8 cellular contexts compared by ENCODE assay signal in the genomic region with DNA sequence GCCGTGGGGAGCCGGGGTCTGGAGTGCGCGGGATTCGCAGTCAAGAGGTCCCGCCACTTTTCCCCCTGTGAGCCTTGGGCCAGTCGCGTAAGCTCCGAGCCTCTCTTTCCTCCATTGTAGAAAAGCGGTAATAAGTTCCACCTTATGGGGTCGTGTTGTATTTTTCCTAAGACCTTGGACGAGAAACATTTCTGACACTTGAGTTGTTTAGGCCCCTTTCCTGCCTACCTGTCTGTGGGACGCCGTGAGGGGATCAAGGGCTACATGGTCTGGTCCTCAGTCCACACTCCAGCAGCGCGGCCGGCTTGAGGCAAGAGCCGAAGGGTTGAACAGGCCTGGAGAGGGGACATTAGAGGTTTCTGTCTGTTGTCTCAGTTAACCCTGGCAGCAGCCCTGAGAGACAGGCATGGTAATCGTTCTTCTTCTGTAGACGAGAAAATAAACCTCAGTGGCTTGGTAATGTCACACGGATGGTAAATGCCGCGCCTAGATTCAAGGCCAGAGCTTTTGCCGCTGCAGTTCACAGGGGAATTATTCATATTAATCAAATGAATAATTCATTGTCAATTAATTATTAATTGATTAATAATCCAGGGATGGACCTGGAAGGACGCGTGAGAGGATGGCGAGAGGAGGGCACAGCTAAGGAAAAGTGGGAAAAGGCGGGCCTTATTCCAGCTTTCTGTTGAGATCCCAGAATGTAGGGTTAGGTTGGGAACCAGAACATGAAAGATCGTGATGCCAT. TPM values are rescaled to one million over a fixed set of nuclear protein-coding genes. Genes with fewer than 3 reads are reported as not detected.
DNase-seq lines count a peak whose midpoint lies in the region; ATAC-seq and TF ChIP-seq lines count a peak whose summit lies in the region.

No MANE protein-coding gene starts in this region.

- H2AK5ac ChIP-seq in trophoblast cell (ENCODE audit: low read length), result peak overlapping the region; percentile 93

- POLR2A ChIA-PET in Panc1 (lab: Charles Lee), result interaction anchor here (0.6 to 1.4 kb wide), 3 partner anchors 22 to 426 kb away, joined by 3 to 4 read pairs (median 3); no protein-coding TSS in a partner anchor

- peak overlapping the region; percentile 94 for H3K4ac ChIP-seq in trophoblast cell (ENCODE audit: low read depth, low read length)

- H3K4me3 Mint-ChIP-seq in CD14-positive monocyte, result peak overlapping the region; percentile 90 to 99

- TF ChIP-seq CTCF in CD14-positive monocyte (IDR thresholded peaks at IDR 0.05) (no peak), Panc1 (IDR thresholded peaks at IDR 0.05) (no peak)

- peak overlapping the region; percentile 100 for H2BK5ac ChIP-seq in trophoblast cell (ENCODE audit: low read depth, low read length, poor library complexity)

- peak overlapping the region; percentile 92 for H3K9ac ChIP-seq in trophoblast cell (ENCODE audit: low read length)

- H4K8ac ChIP-seq in trophoblast cell (ENCODE audit: low read depth, low read length), result peak overlapping the region; percentile 99

- peaks cover 0 to under 1% (median 0%) of the 10 kb centered on the region in 7 donors for H3K9me3 Mint-ChIP-seq in CD14-positive monocyte

- H4K12ac ChIP-seq in trophoblast cell (ENCODE audit: low read depth, low read length), result peak overlapping the region; percentile 93

- peaks cover 21% of the 10 kb centered on the region for H3K4me1 Mint-ChIP-seq in CD14-positive monocyte

- intact Hi-C loops in CD14-positive monocyte (cut with micrococcal nuclease) (loop anchor here (2.0 to 5.0 kb wide), 2 partner anchors 24 to 329 kb away; a partner anchor contains a TSS), Panc1 (cut with micrococcal nuclease; ENCODE audit: unreplicated experiment) (no loop called here)

- H3K4me1 ChIP-seq in Panc1 (ENCODE audit: control insufficient read depth, insufficient read depth, low read length) (peaks cover 9% of the 10 kb centered on the region), trophoblast cell (ENCODE audit: control insufficient read depth in 1 of 2, insufficient read depth in 2 of 2, low read length in 2 of 2) (peaks cover 3 to 5% of the 10 kb centered on the region in 2 experiments)

- H3K14ac ChIP-seq in trophoblast cell (ENCODE audit: low read length), result peak overlapping the region; percentile 99

- peaks cover 26 to 32% of the 10 kb centered on the region in 2 donors for H3K36me3 Mint-ChIP-seq in CD14-positive monocyte

- no peak overlapping the region for H2BK12ac ChIP-seq in trophoblast cell (ENCODE audit: low read length)

- CTCF ChIA-PET in Panc1 (lab: Charles Lee), result no interaction called here

- H3K27ac ChIP-seq in Panc1 (ENCODE audit: low read length), result peak overlapping the region; percentile 99
- peak overlapping the region; percentile 52 for H3K27ac ChIP-seq in trophoblast cell (ENCODE audit: low read depth, low read length)

- H3K27ac Mint-ChIP-seq in CD14-positive monocyte, result peak overlapping the region; percentile 84 to 100 (median 100)

- H4K91ac ChIP-seq in trophoblast cell (ENCODE audit: low read depth, low read length), result peak overlapping the region; percentile 100

- H3K27me3 ChIP-seq in Panc1 (ENCODE audit: control insufficient read depth, insufficient read depth, low read length), result no peaks in the 10 kb centered on the region
- no peaks in the 10 kb centered on the region for H3K27me3 ChIP-seq in trophoblast cell (ENCODE audit: insufficient read depth, low read length)

- DNase-seq in CD14-positive monocyte (ENCODE audit: low spot score) (no peak), Panc1 (ENCODE audit: low read depth, low spot score) (no peak), erythroblast (lab: John Stamatoyannopoulos, UW) (peak; percentile 68 to 75), trophoblast cell (peak in 1 of 2 donors; percentile 18), hypothalamus (lab: John Stamatoyannopoulos, UW) (no peak)

- peak overlapping the region; percentile 99 for H2BK120ac ChIP-seq in trophoblast cell (ENCODE audit: insufficient read depth, low read length, poor library complexity)

- no peaks in the 10 kb centered on the region for H3K9me3 ChIP-seq in Panc1 (ENCODE audit: control insufficient read depth, insufficient read depth, low read depth, low read length)
- no peaks in the 10 kb centered on the region for H3K9me3 ChIP-seq in trophoblast cell (ENCODE audit: insufficient read depth, low read depth, low read length)

- H3K4me2 ChIP-seq in trophoblast cell (ENCODE audit: low read length), result peak overlapping the region; percentile 93

- H2AFZ ChIP-seq in trophoblast cell (ENCODE audit: insufficient read depth, low read length, poor library complexity), result peak overlapping the region; percentile 97

- BruUV-seq in Panc1 (replicated peaks; lab: Mats Ljungman, UMichigan), result TSS peak; percentile 83

- WGBS in trophoblast cell (ENCODE audit: extremely low coverage, insufficient coverage, insufficient read length), result no CpG with 5 or more reads among the region's 29 CpGs

- in situ Hi-C loops in Panc1 (cut with HindIII; ENCODE audit: low pct_unique_long_range_greater_than_20kb, low sequenced_read_pairs), result no loop called here

- peaks cover 20% of the 10 kb centered on the region for H3K79me2 ChIP-seq in trophoblast cell (ENCODE audit: control insufficient read depth, insufficient read depth, low read length, poor library complexity)

- H3K18ac ChIP-seq in trophoblast cell (ENCODE audit: low read length), result peak overlapping the region; percentile 71

- no peak overlapping the region for H3K23ac ChIP-seq in trophoblast cell (ENCODE audit: low read length)

- H3K79me1 ChIP-seq in trophoblast cell (ENCODE audit: low read length), result peaks cover 15% of the 10 kb centered on the region

- ATAC-seq in GM21619 (IDR thresholded peaks at IDR 0.05; ENCODE audit: unreplicated experiment), result peak; percentile 25
- ATAC-seq in Panc1, result peak; percentile 64
- ATAC-seq in HG02973 (IDR thresholded peaks at IDR 0.05; ENCODE audit: unreplicated experiment), result no peak
- no peak for ATAC-seq in GM18519 (IDR thresholded peaks at IDR 0.05; ENCODE audit: low FRiP score, unreplicated experiment)

- H3K4me3 ChIP-seq in Panc1 (ENCODE audit: low read depth in 2 of 2, low read length in 2 of 2) (peak overlapping the region; percentile 99), trophoblast cell (ENCODE audit: low read depth, low read length) (peak overlapping the region; percentile 92)

- no peaks in the 10 kb centered on the region for H3K27me3 Mint-ChIP-seq in CD14-positive monocyte (ENCODE audit: low read depth in 3 of 3)

- peak; percentile 10 for TF ChIP-seq POLR2A in erythroblast (IDR thresholded peaks at IDR 0.05; ENCODE audit: low read length)

- H3K36me3 ChIP-seq in Panc1 (ENCODE audit: control insufficient read depth, insufficient read depth, low read length) (peaks cover 7% of the 10 kb centered on the region; the same call in 1 of the 2 replicates), trophoblast cell (ENCODE audit: control insufficient read depth in 1 of 2, insufficient read depth in 2 of 2, low read length in 2 of 2) (peaks cover 33 to 38% of the 10 kb centered on the region in 2 experiments)

RNA-seq across cellular contexts. Expression of a gene that starts 0.5 kb away (rescaled TPM):
- 1 to 10 TPM; 4.3 to 6.4 TPM for polyA plus RNA-seq in CD14-positive monocyte
- total RNA-seq in Panc1 (2021; ENCODE audit: unreplicated experiment), result 67.6 TPM
- polyA plus RNA-seq in Panc1 (2012; ENCODE audit: insufficient read length), result 54.6 TPM
- 53.9 and 58.2 TPM in 2 replicates for polyA plus RNA-seq in trophoblast cell (2013)

RNA-seq across cellular contexts. Expression of a gene that starts 0.9 kb away (rescaled TPM):
- 100 to 1,000 TPM; 220 to 224 TPM for polyA plus RNA-seq in CD14-positive monocyte
- 139 TPM for total RNA-seq in Panc1 (2021; ENCODE audit: unreplicated experiment)
- polyA plus RNA-seq in Panc1 (2012; ENCODE audit: insufficient read length), result 283 TPM
- polyA plus RNA-seq in trophoblast cell (2013), result 246 and 256 TPM in 2 replicates

RNA-seq across cellular contexts. Expression of a gene that starts 23.5 kb away (rescaled TPM):
- 10 to 100 TPM; 29.2 to 31.8 TPM for polyA plus RNA-seq in CD14-positive monocyte
- total RNA-seq in Panc1 (2021; ENCODE audit: unreplicated experiment), result 186 TPM
- polyA plus RNA-seq in Panc1 (2012; ENCODE audit: insufficient read length), result 219 TPM
- 83.8 and 84.0 TPM in 2 replicates for polyA plus RNA-seq in trophoblast cell (2013)

RNA-seq across cellular contexts. Expression of a gene that starts 34.8 kb away (rescaled TPM):
- polyA plus RNA-seq in CD14-positive monocyte, result 10 to 100 TPM in 1 of 2 donors, 1 to 10 TPM in 1; 5.1 to 19.9 TPM
- 679 TPM for total RNA-seq in Panc1 (2021; ENCODE audit: unreplicated experiment)
- polyA plus RNA-seq in Panc1 (2012; ENCODE audit: insufficient read length), result 887 TPM
- 538 and 565 TPM in 2 replicates for polyA plus RNA-seq in trophoblast cell (2013)

RNA-seq across cellular contexts. Expression of a gene that starts 40.8 kb away (rescaled TPM):
- under 1 TPM in 1 of 2 donors, not detected in 1; 0.18 TPM for polyA plus RNA-seq in CD14-positive monocyte
- 2.8 TPM for total RNA-seq in Panc1 (2021; ENCODE audit: unreplicated experiment)
- polyA plus RNA-seq in Panc1 (2012; ENCODE audit: insufficient read length), result 3.7 TPM
- polyA plus RNA-seq in trophoblast cell (2013), result 9.8 and 10.4 TPM in 2 replicates

Comparison
In these comparisons a context has a peak if more than half of its experiments do, and no peak if none do; other contexts are left out.
1. DNase-seq: peak in erythroblast (2 of 2); none in CD14-positive monocyte (single experiment), Panc1 (single experiment) and hypothalamus (0 of 51).
2. ATAC-seq: peak in GM21619 (single experiment) and Panc1 (single experiment); none in HG02973 (single experiment) and GM18519 (single experiment).